Comparison of ENCODE assay signal across 32 cellular contexts in the genomic region with DNA sequence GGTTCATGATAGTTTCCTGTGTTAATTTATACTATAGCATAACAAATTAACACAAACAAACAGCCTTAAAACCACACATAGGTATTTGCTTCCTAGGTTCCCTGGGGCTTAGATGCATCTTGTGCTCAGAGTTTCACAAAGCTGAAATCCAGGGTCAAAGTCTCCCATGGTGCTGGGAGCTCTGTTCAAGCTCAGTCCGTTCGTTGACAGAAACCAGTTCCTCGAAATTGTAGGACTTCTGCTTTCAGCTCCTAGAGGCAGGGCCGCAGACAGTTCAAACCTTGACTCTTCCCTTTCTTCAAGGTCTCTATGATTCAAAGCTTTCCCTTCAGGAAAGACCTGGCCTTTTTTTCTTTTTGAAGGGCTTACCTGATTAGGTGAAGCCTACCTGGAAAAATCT.
"Had no signal": no experiment of that assay in that cellular context is flagged by ENCODE, and none has a peak within 500 bp of the region (broad histone marks: within the 10 kb centered on the region; RNA-seq: fewer than 3 reads in every experiment).

No MANE protein-coding gene starts in this region.

- H3K4me2 ChIP-seq: smooth muscle cell had no signal

- H3K27ac ChIP-seq: breast epithelium, left ventricle myocardium inferior, ovary, sigmoid colon, upper lobe of left lung, vagina had no signal

- H3K27me3 Mint-ChIP-seq: activated CD4-positive, alpha-beta memory T cell treated with anti-CD3 and anti-CD28 coated beads, Interleukin-2, amount 10 ng/mL, durations not matched to agents 7 days and 5 days; activated CD4-positive, alpha-beta T cell treated with anti-CD3 and anti-CD28 coated beads, Interleukin-2, amount 10 ng/mL, durations not matched to agents 7 days and 5 days; activated naive CD4-positive, alpha-beta T cell treated with anti-CD3 and anti-CD28 coated beads, Interleukin-2, amount 50 U/mL, for 24 hours; activated naive CD8-positive, alpha-beta T cell treated with anti-CD3 and anti-CD28 coated beads, Interleukin-2, amount 50 U/mL, for 24 hours; activated T-helper 17 cell treated with anti-CD3 and anti-CD28 coated beads, Interleukin-2, amount 50 U/mL, for 72 hours; progenitor cell of endocrine pancreas; stimulated activated memory B cell treated with anti-CD40 and anti-IgM and Interleukin-4, amounts not matched to agents 10 μg/mL and 1 μg/mL and 100 μg/mL, for 72 hours; stimulated activated naive CD8-positive, alpha-beta T cell treated with anti-CD3 and anti-CD28 coated beads, Interleukin-15, amount 100 ng/mL, for 72 hours; T-helper 17 cell had no signal

- H3K4me3 Mint-ChIP-seq: activated CD4-positive, alpha-beta memory T cell treated with anti-CD3 and anti-CD28 coated beads, Interleukin-2, amount 10 ng/mL, durations not matched to agents 7 days and 5 days; activated CD4-positive, alpha-beta T cell treated with anti-CD3 and anti-CD28 coated beads, Interleukin-2, amount 10 ng/mL, durations not matched to agents 7 days and 5 days; activated naive CD4-positive, alpha-beta T cell treated with anti-CD3 and anti-CD28 coated beads, Interleukin-2, amount 50 U/mL, for 24 hours; activated naive CD8-positive, alpha-beta T cell treated with anti-CD3 and anti-CD28 coated beads, Interleukin-2, amount 50 U/mL, for 24 hours; activated T-cell treated with anti-CD3 and anti-CD28 coated beads, Interleukin-2, amount 50 U/mL, for 4 hours; activated T-helper 17 cell treated with anti-CD3 and anti-CD28 coated beads, Interleukin-2, amount 50 U/mL, for 72 hours; naive thymus-derived CD4-positive, alpha-beta T cell; stimulated activated memory B cell treated with anti-CD40 and anti-IgM and Interleukin-4, amounts not matched to agents 10 μg/mL and 1 μg/mL and 100 μg/mL, for 72 hours; stimulated activated naive CD8-positive, alpha-beta T cell treated with anti-CD3 and anti-CD28 coated beads, Interleukin-15, amount 100 ng/mL, for 72 hours; T-helper 17 cell had no signal

- H3K27ac Mint-ChIP-seq: activated CD4-positive, alpha-beta memory T cell treated with anti-CD3 and anti-CD28 coated beads, Interleukin-2, amount 10 ng/mL, durations not matched to agents 7 days and 5 days; activated CD4-positive, alpha-beta T cell treated with anti-CD3 and anti-CD28 coated beads, Interleukin-2, amount 10 ng/mL, durations not matched to agents 7 days and 5 days; activated naive CD4-positive, alpha-beta T cell treated with anti-CD3 and anti-CD28 coated beads, Interleukin-2, amount 50 U/mL, for 24 hours; activated naive CD8-positive, alpha-beta T cell treated with anti-CD3 and anti-CD28 coated beads, Interleukin-2, amount 50 U/mL, for 24 hours; activated T-helper 17 cell treated with anti-CD3 and anti-CD28 coated beads, Interleukin-2, amount 50 U/mL, for 72 hours; naive thymus-derived CD4-positive, alpha-beta T cell; progenitor cell of endocrine pancreas; stimulated activated memory B cell treated with anti-CD40 and anti-IgM and Interleukin-4, amounts not matched to agents 10 μg/mL and 1 μg/mL and 100 μg/mL, for 72 hours; stimulated activated naive CD8-positive, alpha-beta T cell treated with anti-CD3 and anti-CD28 coated beads, Interleukin-15, amount 100 ng/mL, for 72 hours; T-helper 17 cell had no signal

- H3K27me3 ChIP-seq: breast epithelium, ovary, sigmoid colon, upper lobe of left lung, vagina had no signal

- H3K4me1 Mint-ChIP-seq: activated CD4-positive, alpha-beta memory T cell treated with anti-CD3 and anti-CD28 coated beads, Interleukin-2, amount 10 ng/mL, durations not matched to agents 7 days and 5 days; activated CD4-positive, alpha-beta T cell treated with anti-CD3 and anti-CD28 coated beads, Interleukin-2, amount 10 ng/mL, durations not matched to agents 7 days and 5 days; activated naive CD4-positive, alpha-beta T cell treated with anti-CD3 and anti-CD28 coated beads, Interleukin-2, amount 50 U/mL, for 24 hours; activated naive CD8-positive, alpha-beta T cell treated with anti-CD3 and anti-CD28 coated beads, Interleukin-2, amount 50 U/mL, for 24 hours; activated T-helper 17 cell treated with anti-CD3 and anti-CD28 coated beads, Interleukin-2, amount 50 U/mL, for 72 hours; naive thymus-derived CD4-positive, alpha-beta T cell; stimulated activated memory B cell treated with anti-CD40 and anti-IgM and Interleukin-4, amounts not matched to agents 10 μg/mL and 1 μg/mL and 100 μg/mL, for 72 hours; stimulated activated naive CD8-positive, alpha-beta T cell treated with anti-CD3 and anti-CD28 coated beads, Interleukin-15, amount 100 ng/mL, for 72 hours; T-helper 17 cell had no signal

- DNase-seq: activated CD4-positive, alpha-beta memory T cell treated with anti-CD3 and anti-CD28 coated beads, Interleukin-2, amount 10 ng/mL, durations not matched to agents 7 days and 5 days; activated CD4-positive, alpha-beta T cell treated with anti-CD3 and anti-CD28 coated beads for 1 hour; activated CD4-positive, alpha-beta T cell treated with anti-CD3 and anti-CD28 coated beads, Interleukin-2, amount 10 ng/mL, durations not matched to agents 7 days and 5 days; activated CD8-positive, alpha-beta memory T cell treated with anti-CD3 and anti-CD28 coated beads, Interleukin-2, amount 50 U/mL, for 48 hours; activated gamma-delta T cell treated with Interleukin-2 at 50 U/mL for 16 hours; activated naive CD8-positive, alpha-beta T cell treated with anti-CD3 and anti-CD28 coated beads, Interleukin-2, amount 50 U/mL, for 24 hours; activated T-cell treated with anti-CD3 and anti-CD28 coated beads, Interleukin-2, amount 50 U/mL, for 4 hours; amygdala; central memory CD4-positive, alpha-beta T cell; foreskin fibroblast; head of caudate nucleus; hypothalamus; left ventricle myocardium inferior; naive thymus-derived CD4-positive, alpha-beta T cell; ovary; sigmoid colon; stimulated activated CD4-positive, alpha-beta T cell treated with anti-CD3 and anti-CD28 coated beads, Interleukin-1b, Interleukin-23, amount 100 ng/mL, for 48 hours; stimulated activated CD4-positive, alpha-beta T cell treated with anti-CD3 and anti-CD28 coated beads, Interleukin-4, amount 100 ng/mL, for 4 hours; stimulated activated CD8-positive, alpha-beta memory T cell treated with anti-CD3 and anti-CD28 coated beads, Interleukin-4, amount 100 ng/mL, for 48 hours; stimulated activated naive CD8-positive, alpha-beta T cell treated with anti-CD3 and anti-CD28 coated beads, Interleukin-15, amount 100 ng/mL, for 72 hours; substantia nigra; T-helper 17 cell; T1000; upper lobe of left lung had no signal

- H3K4me1 ChIP-seq: breast epithelium, left ventricle myocardium inferior, sigmoid colon, upper lobe of left lung, vagina had no signal

- H3K4me3 ChIP-seq: breast epithelium, left ventricle myocardium inferior, ovary, sigmoid colon, smooth muscle cell, upper lobe of left lung, vagina had no signal

- H3K9me3 ChIP-seq: ovary, sigmoid colon, upper lobe of left lung, vagina had no signal

- H3K36me3 ChIP-seq: breast epithelium, left ventricle myocardium inferior, ovary, sigmoid colon, upper lobe of left lung, vagina had no signal

- ATAC-seq: activated naive CD8-positive, alpha-beta T cell treated with anti-CD3 and anti-CD28 coated beads, Interleukin-2, amount 50 U/mL, for 24 hours; activated T-cell treated with anti-CD3 and anti-CD28 coated beads, Interleukin-2, amount 50 U/mL, for 4 hours; activated T-helper 17 cell treated with anti-CD3 and anti-CD28 coated beads, Interleukin-2, amount 50 U/mL, for 72 hours; esophagus mucosa; naive thymus-derived CD4-positive, alpha-beta T cell; stimulated activated memory B cell treated with anti-CD40 and anti-IgM and Interleukin-4, amounts not matched to agents 10 μg/mL and 1 μg/mL and 100 μg/mL, for 72 hours; stimulated activated naive CD8-positive, alpha-beta T cell treated with anti-CD3 and anti-CD28 coated beads, Interleukin-15, amount 100 ng/mL, for 72 hours; T-helper 17 cell had no signal

- H3K36me3 Mint-ChIP-seq: activated naive CD4-positive, alpha-beta T cell treated with anti-CD3 and anti-CD28 coated beads, Interleukin-2, amount 50 U/mL, for 24 hours; naive thymus-derived CD4-positive, alpha-beta T cell; stimulated activated memory B cell treated with anti-CD40 and anti-IgM and Interleukin-4, amounts not matched to agents 10 μg/mL and 1 μg/mL and 100 μg/mL, for 72 hours had no signal
